ENCODE assay signal across 1 cellular context in genomic region chr14:65301862-65302539, GRCh38.
A peak's percentile ranks its signal among the peaks of the same experiment; 100 is the strongest.
TF ChIP-seq lines count a peak whose summit lies in the region.

No MANE protein-coding gene starts in this region.

TF ChIP-seq in HepG2, 621 proteins besides CTCF, POLR2A, EP300 and RAD21 (continued from another document and continues in another):
- TF ChIP-seq PATZ1 (CRISPR knock-in tag; IDR thresholded peaks at IDR 0.05) (peak; percentile 26; the same call in 1 of the 2 replicates), HNF1B (CRISPR knock-in tag; IDR thresholded peaks at IDR 0.05) (peak; percentile 51), RFXAP (CRISPR knock-in tag; IDR thresholded peaks at IDR 0.05; ENCODE audit: borderline replicate concordance) (no peak), SP140L (CRISPR knock-in tag; IDR thresholded peaks at IDR 0.05; ENCODE audit: borderline replicate concordance) (no peak), ZNF292 (CRISPR knock-in tag; IDR thresholded peaks at IDR 0.05; ENCODE audit: borderline replicate concordance, low read depth) (peak; percentile 54; the same call in 1 of the 2 replicates), ZSCAN29 (CRISPR knock-in tag; conservative IDR thresholded peaks at IDR 0.05) (0 out of 2 replicates have a peak, but pooled peaks have one; percentile 22), HDAC1 (CRISPR knock-in tag; IDR thresholded peaks at IDR 0.05) (no peak), ZNF7 (CRISPR knock-in tag; IDR thresholded peaks at IDR 0.05) (peak; percentile 60), PREB (CRISPR knock-in tag; IDR thresholded peaks at IDR 0.05) (no peak), SRF (IDR thresholded peaks at IDR 0.05; ENCODE audit: low read depth, low read length) (0 out of 2 replicates have a peak, but pooled peaks have one; percentile 8), NKX3-1 (CRISPR knock-in tag; IDR thresholded peaks at IDR 0.05) (no peak), ZMYM4 (CRISPR knock-in tag; IDR thresholded peaks at IDR 0.05) (peak; percentile 36; the same call in 1 of the 2 replicates), NR3C1 (CRISPR knock-in tag; IDR thresholded peaks at IDR 0.05) (no peak), ZNF644 (CRISPR knock-in tag; IDR thresholded peaks at IDR 0.05; ENCODE audit: low read depth) (no peak; the same call in 1 of the 2 replicates), POGZ (CRISPR knock-in tag; IDR thresholded peaks at IDR 0.05) (no peak), ZNF546 (CRISPR knock-in tag; conservative IDR thresholded peaks at IDR 0.05) (no peak), ZNF781 (CRISPR knock-in tag; IDR thresholded peaks at IDR 0.05; ENCODE audit: borderline replicate concordance, not compliant biosample characterization) (no peak), NFYC (CRISPR knock-in tag; IDR thresholded peaks at IDR 0.05) (peak; percentile 77), ZNF614 (CRISPR knock-in tag; IDR thresholded peaks at IDR 0.05; ENCODE audit: borderline replicate concordance) (0 out of 2 replicates have a peak, but pooled peaks have one; percentile 17), SP2 (CRISPR knock-in tag; IDR thresholded peaks at IDR 0.05) (peak; percentile 50), ZNF747 (CRISPR knock-in tag; IDR thresholded peaks at IDR 0.05; ENCODE audit: borderline replicate concordance) (no peak), NPAS2 (CRISPR knock-in tag; IDR thresholded peaks at IDR 0.05; ENCODE audit: borderline replicate concordance) (no peak), ZNF124 (CRISPR knock-in tag; IDR thresholded peaks at IDR 0.05) (no peak), POLR2G (IDR thresholded peaks at IDR 0.05; ENCODE audit: low read depth, low read length) (peak; percentile 74), DMAP1 (CRISPR knock-in tag; IDR thresholded peaks at IDR 0.05) (peak; percentile 55; the same call in 1 of the 2 replicates), ZNF713 (CRISPR knock-in tag; IDR thresholded peaks at IDR 0.05) (no peak), NFYB (CRISPR knock-in tag; IDR thresholded peaks at IDR 0.05) (peak; percentile 77), ZNF562 (CRISPR knock-in tag; IDR thresholded peaks at IDR 0.05; ENCODE audit: borderline replicate concordance) (no peak), ZNF691 (CRISPR knock-in tag; IDR thresholded peaks at IDR 0.05; ENCODE audit: borderline replicate concordance, low read depth) (no peak), ZNF460 (CRISPR knock-in tag; IDR thresholded peaks at IDR 0.05; ENCODE audit: borderline replicate concordance) (no peak), ZNF597 (CRISPR knock-in tag; IDR thresholded peaks at IDR 0.05) (no peak), RNF219 (CRISPR knock-in tag; IDR thresholded peaks at IDR 0.05) (no peak), RBFOX2 (IDR thresholded peaks at IDR 0.05; ENCODE audit: low read depth, low read length) (0 out of 2 replicates have a peak, but pooled peaks have one; percentile 21), ZNF331 (CRISPR knock-in tag; IDR thresholded peaks at IDR 0.05) (0 out of 2 replicates have a peak, but pooled peaks have one; percentile 18), SMARCC2 (IDR thresholded peaks at IDR 0.05) (no peak), ZNF589 (CRISPR knock-in tag; conservative IDR thresholded peaks at IDR 0.05) (no peak), RBM22 (optimal IDR thresholded peaks at IDR 0.05; ENCODE audit: low read length) (no peak), ZNF253 (CRISPR knock-in tag; IDR thresholded peaks at IDR 0.05; ENCODE audit: borderline replicate concordance) (no peak), MBNL3 (CRISPR knock-in tag; conservative IDR thresholded peaks at IDR 0.05) (no peak), TBL1XR1 (IDR thresholded peaks at IDR 0.05; ENCODE audit: borderline replicate concordance, low read length, partially characterized antibody) (no peak), ZNF605 (CRISPR knock-in tag; IDR thresholded peaks at IDR 0.05) (0 out of 2 replicates have a peak, but pooled peaks have one; percentile 11), ZNF770 (CRISPR knock-in tag; IDR thresholded peaks at IDR 0.05) (no peak)
- TF ChIP-seq, protein P1, sequence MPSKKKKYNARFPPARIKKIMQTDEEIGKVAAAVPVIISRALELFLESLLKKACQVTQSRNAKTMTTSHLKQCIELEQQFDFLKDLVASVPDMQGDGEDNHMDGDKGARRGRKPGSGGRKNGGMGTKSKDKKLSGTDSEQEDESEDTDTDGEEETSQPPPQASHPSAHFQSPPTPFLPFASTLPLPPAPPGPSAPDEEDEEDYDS (CRISPR knock-in tag; IDR thresholded peaks at IDR 0.05), result peak; percentile 84
- TF ChIP-seq, protein P2, sequence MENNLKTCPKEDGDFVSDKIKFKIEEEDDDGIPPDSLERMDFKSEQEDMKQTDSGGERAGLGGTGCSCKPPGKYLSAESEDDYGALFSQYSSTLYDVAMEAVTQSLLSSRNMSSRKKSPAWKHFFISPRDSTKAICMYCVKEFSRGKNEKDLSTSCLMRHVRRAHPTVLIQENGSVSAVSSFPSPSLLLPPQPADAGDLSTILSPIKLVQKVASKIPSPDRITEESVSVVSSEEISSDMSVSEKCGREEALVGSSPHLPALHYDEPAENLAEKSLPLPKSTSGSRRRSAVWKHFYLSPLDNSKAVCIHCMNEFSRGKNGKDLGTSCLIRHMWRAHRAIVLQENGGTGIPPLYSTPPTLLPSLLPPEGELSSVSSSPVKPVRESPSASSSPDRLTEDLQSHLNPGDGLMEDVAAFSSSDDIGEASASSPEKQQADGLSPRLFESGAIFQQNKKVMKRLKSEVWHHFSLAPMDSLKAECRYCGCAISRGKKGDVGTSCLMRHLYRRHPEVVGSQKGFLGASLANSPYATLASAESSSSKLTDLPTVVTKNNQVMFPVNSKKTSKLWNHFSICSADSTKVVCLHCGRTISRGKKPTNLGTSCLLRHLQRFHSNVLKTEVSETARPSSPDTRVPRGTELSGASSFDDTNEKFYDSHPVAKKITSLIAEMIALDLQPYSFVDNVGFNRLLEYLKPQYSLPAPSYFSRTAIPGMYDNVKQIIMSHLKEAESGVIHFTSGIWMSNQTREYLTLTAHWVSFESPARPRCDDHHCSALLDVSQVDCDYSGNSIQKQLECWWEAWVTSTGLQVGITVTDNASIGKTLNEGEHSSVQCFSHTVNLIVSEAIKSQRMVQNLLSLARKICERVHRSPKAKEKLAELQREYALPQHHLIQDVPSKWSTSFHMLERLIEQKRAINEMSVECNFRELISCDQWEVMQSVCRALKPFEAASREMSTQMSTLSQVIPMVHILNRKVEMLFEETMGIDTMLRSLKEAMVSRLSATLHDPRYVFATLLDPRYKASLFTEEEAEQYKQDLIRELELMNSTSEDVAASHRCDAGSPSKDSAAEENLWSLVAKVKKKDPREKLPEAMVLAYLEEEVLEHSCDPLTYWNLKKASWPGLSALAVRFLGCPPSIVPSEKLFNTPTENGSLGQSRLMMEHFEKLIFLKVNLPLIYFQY (CRISPR knock-in tag; IDR thresholded peaks at IDR 0.05; ENCODE audit: borderline replicate concordance), result no peak
- TF ChIP-seq, protein P3, sequence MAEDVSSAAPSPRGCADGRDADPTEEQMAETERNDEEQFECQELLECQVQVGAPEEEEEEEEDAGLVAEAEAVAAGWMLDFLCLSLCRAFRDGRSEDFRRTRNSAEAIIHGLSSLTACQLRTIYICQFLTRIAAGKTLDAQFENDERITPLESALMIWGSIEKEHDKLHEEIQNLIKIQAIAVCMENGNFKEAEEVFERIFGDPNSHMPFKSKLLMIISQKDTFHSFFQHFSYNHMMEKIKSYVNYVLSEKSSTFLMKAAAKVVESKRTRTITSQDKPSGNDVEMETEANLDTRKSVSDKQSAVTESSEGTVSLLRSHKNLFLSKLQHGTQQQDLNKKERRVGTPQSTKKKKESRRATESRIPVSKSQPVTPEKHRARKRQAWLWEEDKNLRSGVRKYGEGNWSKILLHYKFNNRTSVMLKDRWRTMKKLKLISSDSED (CRISPR knock-in tag; IDR thresholded peaks at IDR 0.05), result no peak
- TF ChIP-seq, protein P4, sequence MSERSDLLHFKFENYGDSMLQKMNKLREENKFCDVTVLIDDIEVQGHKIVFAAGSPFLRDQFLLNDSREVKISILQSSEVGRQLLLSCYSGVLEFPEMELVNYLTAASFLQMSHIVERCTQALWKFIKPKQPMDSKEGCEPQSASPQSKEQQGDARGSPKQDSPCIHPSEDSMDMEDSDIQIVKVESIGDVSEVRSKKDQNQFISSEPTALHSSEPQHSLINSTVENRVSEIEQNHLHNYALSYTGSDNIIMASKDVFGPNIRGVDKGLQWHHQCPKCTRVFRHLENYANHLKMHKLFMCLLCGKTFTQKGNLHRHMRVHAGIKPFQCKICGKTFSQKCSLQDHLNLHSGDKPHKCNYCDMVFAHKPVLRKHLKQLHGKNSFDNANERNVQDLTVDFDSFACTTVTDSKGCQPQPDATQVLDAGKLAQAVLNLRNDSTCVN (CRISPR knock-in tag; IDR thresholded peaks at IDR 0.05; ENCODE audit: borderline replicate concordance), result no peak
- TF ChIP-seq, protein P5, sequence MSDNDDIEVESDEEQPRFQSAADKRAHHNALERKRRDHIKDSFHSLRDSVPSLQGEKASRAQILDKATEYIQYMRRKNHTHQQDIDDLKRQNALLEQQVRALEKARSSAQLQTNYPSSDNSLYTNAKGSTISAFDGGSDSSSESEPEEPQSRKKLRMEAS (IDR thresholded peaks at IDR 0.05), result no peak
